10 cellular contexts compared by ENCODE assay signal in the genomic region with DNA sequence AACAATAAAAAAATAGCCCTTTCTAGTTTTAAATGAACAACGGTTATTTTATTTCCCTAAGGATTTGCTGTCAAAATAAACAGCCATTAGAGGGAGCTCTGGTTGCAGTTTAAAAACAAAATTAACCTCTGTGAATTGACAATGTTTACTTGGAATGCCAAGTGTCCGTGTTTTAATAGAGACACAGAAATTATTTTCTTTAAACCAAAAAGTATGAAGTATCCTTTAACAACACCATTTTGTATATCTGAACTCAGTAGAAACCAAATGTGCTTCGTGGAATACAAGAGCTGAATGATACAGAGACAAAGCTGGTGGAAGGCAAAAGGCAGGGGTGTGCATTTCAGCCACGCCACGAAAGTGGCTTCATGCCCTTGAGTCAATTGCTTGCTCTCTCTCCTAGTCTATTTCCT.
A peak's percentile ranks its signal among the peaks of the same experiment; 100 is the strongest.
DNase-seq lines count a peak whose midpoint lies in the region; ATAC-seq and TF ChIP-seq lines count a peak whose summit lies in the region.
"Had no signal": no experiment of that assay in that cellular context is flagged by ENCODE, and none has a peak within 500 bp of the region (broad histone marks: within the 10 kb centered on the region; RNA-seq: fewer than 3 reads in every experiment).

No MANE protein-coding gene starts in this region.

- in situ Hi-C loops in G401 (cut with HindIII; ENCODE audit: low sequenced_read_pairs) = no loop called here

- H3K4me1 Mint-ChIP-seq in neural crest cell = peaks cover 7% of the 10 kb centered on the region
- H3K4me1 Mint-ChIP-seq: naive B cell had no signal

- H3K4me3 Mint-ChIP-seq in neural crest cell = no peak overlapping the region
- H3K4me3 Mint-ChIP-seq: naive B cell had no signal

- no peaks in the 10 kb centered on the region for H3K27me3 Mint-ChIP-seq in neural crest cell (ENCODE audit: low read depth)

- TF ChIP-seq CTCF in cardiac fibroblast (IDR thresholded peaks at IDR 0.05; ENCODE audit: low read depth, low read length) (peak; percentile 54), neural crest cell (conservative IDR thresholded peaks at IDR 0.05) (peak; percentile 73)

- no peak overlapping the region for H3K27ac Mint-ChIP-seq in neural crest cell (ENCODE audit: unreplicated experiment)
- H3K27ac Mint-ChIP-seq: naive B cell had no signal

- ATAC-seq in HG02678 (IDR thresholded peaks at IDR 0.05; ENCODE audit: unreplicated experiment) = no peak

- peak; percentile 18 for DNase-seq in G401 (ENCODE audit: low spot score)
- peak; percentile 56 for DNase-seq in NCI-H1092 treated with DMSO at 0.1 percent for 48 hours (lab: John Stamatoyannopoulos, UW)
- peak; percentile 48 to 58 for DNase-seq in cardiac fibroblast (ENCODE audit: low read depth in 2 of 2)
- DNase-seq in neural crest cell (ENCODE audit: low read depth, low spot score) = no peak
- DNase-seq in stimulated activated CD4-positive, alpha-beta T cell treated with anti-CD3 and anti-CD28 coated beads, Interleukin-12 subunit alpha, Interleukin-12 subunit beta, amount 100 ng/mL, for 4 hours = no peak
- DNase-seq in activated CD8-positive, alpha-beta memory T cell treated with anti-CD3 and anti-CD28 coated beads, Interleukin-2, amount 50 U/mL, for 4 hours = no peak
- no peak for DNase-seq in NCI-H146 (lab: John Stamatoyannopoulos, UW)
- DNase-seq: naive B cell had no signal

- H3K9me3 Mint-ChIP-seq in neural crest cell = no peaks in the 10 kb centered on the region

- no peak overlapping the region for H3K4me3 ChIP-seq in cardiac fibroblast (replicated peaks in 1 of 2; ENCODE audit: low read depth in 2 of 2, low read length in 2 of 2)
- H3K4me3 ChIP-seq: SJSA1 had no signal

- H3K36me3 Mint-ChIP-seq in neural crest cell (ENCODE audit: low read depth) = no peaks in the 10 kb centered on the region

Comparison
In these comparisons a context has a peak if more than half of its experiments do, and no peak if none do; other contexts are left out.
1. DNase-seq: peak in G401 (single experiment), NCI-H1092 treated with DMSO at 0.1 percent for 48 hours (single experiment) and cardiac fibroblast (2 of 2); none in neural crest cell (single experiment), stimulated activated CD4-positive, alpha-beta T cell treated with anti-CD3 and anti-CD28 coated beads, Interleukin-12 subunit alpha, Interleukin-12 subunit beta, amount 100 ng/mL, for 4 hours (single experiment), activated CD8-positive, alpha-beta memory T cell treated with anti-CD3 and anti-CD28 coated beads, Interleukin-2, amount 50 U/mL, for 4 hours (single experiment) and NCI-H146 (single experiment).